23 cellular contexts compared by ENCODE assay signal in the genomic region with DNA sequence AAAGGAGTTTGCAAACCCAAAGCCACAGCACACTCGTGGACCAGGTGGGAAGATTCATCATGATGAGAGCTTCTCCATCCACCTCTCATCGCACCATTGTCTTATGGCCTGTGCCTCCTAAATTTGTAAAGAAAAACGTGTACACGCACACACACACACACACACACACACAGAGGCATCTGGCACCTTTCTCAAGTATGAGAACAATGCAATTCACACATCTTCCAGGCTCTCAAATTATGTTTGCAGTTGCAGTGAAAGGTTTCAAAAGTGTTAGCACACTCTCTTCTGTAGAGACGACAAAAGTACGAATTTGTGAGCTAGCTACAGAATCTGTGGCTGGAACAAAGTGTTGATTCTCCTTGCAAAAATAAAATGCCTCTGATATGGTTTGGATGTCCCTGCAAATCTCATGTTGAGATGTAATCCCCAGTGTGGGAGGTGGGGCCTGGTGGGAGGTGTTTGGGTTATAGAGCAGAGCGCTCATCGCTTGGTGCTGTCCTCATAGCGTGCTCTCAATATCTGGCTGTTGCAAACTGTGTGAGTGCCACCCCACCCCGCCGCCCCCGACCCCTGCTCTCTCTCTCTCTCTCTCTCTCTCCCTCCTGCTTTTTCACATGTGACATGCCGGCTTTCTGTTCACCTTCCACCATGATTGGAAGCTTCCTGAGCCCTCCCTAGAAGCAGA.
"Had no signal": no experiment of that assay in that cellular context is flagged by ENCODE, and none has a peak within 500 bp of the region (broad histone marks: within the 10 kb centered on the region; RNA-seq: fewer than 3 reads in every experiment).

No MANE protein-coding gene starts in this region.

- H3K27me3 ChIP-seq: esophagus squamous epithelium, neutrophil, sigmoid colon, stomach had no signal

- H3K9me3 Mint-ChIP-seq: naive thymus-derived CD4-positive, alpha-beta T cell had no signal

- H3K27ac ChIP-seq: epithelial cell of prostate, esophagus squamous epithelium, gastroesophageal sphincter, left ventricle myocardium inferior, neutrophil, psoas muscle, sigmoid colon, skin epidermis, stomach had no signal

- H3K4me3 Mint-ChIP-seq: naive thymus-derived CD4-positive, alpha-beta T cell; nephron progenitor cell had no signal

- H3K4me1 ChIP-seq: esophagus squamous epithelium, gastroesophageal sphincter, left ventricle myocardium inferior, psoas muscle, sigmoid colon had no signal

- DNase-seq: cortex of kidney; effector memory CD4-positive, alpha-beta T cell; esophagus squamous epithelium; foreskin fibroblast; glutamatergic neuron; kidney; left cardiac atrium; left ventricle myocardium inferior; mesenchymal stem cell; naive thymus-derived CD4-positive, alpha-beta T cell; nephron progenitor cell; psoas muscle; retina; sigmoid colon; stimulated activated CD4-positive, alpha-beta T cell treated with anti-CD3 and anti-CD28 coated beads, Interleukin-12 subunit alpha, Interleukin-12 subunit beta, amount 100 ng/mL, for 4 hours; stimulated activated naive CD4-positive, alpha-beta T cell; stomach; substantia nigra had no signal

- H3K9me3 ChIP-seq: esophagus squamous epithelium, gastroesophageal sphincter, left ventricle myocardium inferior, neutrophil, psoas muscle, sigmoid colon, stomach had no signal

- H3K4me3 ChIP-seq: esophagus squamous epithelium, gastroesophageal sphincter, left ventricle myocardium inferior, lung, psoas muscle, sigmoid colon, skin epidermis, stomach had no signal

- H3K27ac Mint-ChIP-seq: naive thymus-derived CD4-positive, alpha-beta T cell; nephron progenitor cell had no signal

- ATAC-seq: gastroesophageal sphincter; naive thymus-derived CD4-positive, alpha-beta T cell; psoas muscle had no signal

- H3K36me3 ChIP-seq: esophagus squamous epithelium, gastroesophageal sphincter, left ventricle myocardium inferior, neutrophil, sigmoid colon, stomach had no signal

- H3K36me3 Mint-ChIP-seq: naive thymus-derived CD4-positive, alpha-beta T cell had no signal
